Comparison of ENCODE assay signal across 8 cellular contexts in the genomic region with DNA sequence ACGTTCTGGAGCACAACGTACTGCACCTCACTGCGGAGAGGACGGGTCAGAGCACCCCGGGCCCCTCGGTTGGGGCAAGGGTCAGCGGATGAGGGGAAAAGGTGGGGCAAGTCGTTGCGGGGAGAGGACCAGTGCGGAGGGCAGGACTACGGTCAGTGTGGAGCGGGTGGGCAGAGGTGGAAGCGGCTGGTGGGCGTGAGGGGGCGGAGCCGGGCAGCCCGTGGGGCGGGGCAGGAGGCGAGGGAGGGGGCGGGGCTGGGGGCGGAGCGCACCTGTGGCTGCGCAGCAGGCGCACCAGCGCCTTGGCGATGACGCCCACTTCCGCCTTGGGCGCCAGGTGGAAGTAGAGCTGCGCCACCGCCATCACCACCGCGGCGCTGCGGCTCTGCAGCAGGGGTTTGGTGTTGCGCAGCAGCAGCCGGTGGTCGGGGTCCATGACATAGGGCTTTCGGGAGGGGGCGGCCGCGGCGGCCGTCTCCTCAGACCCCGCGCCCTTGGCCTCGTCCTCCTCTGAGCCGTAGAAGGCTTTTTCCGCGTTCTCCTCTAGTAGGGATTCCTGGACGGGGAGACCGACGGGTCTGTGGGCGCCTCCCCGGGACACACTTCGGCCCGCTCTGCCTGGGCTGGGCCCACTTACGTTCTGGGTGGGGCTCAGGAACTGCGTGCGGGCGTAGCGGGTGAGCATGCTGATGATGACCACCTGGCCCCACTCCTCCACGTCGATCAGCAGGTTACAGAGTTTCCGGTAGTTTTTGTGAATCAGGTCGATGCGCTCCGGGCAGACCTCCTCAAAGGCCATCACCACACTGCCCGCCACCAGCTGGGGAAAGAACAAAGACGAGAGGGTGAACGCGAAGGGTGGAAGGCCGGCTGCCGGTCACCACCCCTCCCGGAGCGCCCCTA. TPM values are rescaled to one million over a fixed set of nuclear protein-coding genes. Genes with fewer than 3 reads are reported as not detected.
DNase-seq lines count a peak whose midpoint lies in the region; ATAC-seq and TF ChIP-seq lines count a peak whose summit lies in the region.

No MANE protein-coding gene starts in this region.

- POLR2A ChIA-PET in activated CD8-positive, alpha-beta T cell treated with anti-CD3 and anti-CD28 coated beads, Interleukin-2, amount 10 ng/mL, durations not matched to agents 7 days and 5 days (lab: Charles Lee) = interaction anchor here (1.2 kb wide), 1 partner anchor 140 kb away, joined by 5 read pairs; the partner anchor contains the start of gene RPS17

- H3K27ac ChIP-seq in esophagus (ENCODE audit: low read depth in 2 of 2, low read length in 1 of 2) = no peak overlapping the region

- 2% methylated on average over 75 to 76 of the region's 76 CpGs for WGBS in esophagus, 2 donors

- H3K9me3 Mint-ChIP-seq in activated CD8-positive, alpha-beta T cell treated with anti-CD3 and anti-CD28 coated beads, Interleukin-2, amount 10 ng/mL, durations not matched to agents 7 days and 5 days (ENCODE audit: insufficient read depth) = no peaks in the 10 kb centered on the region

- peaks cover 13% of the 10 kb centered on the region for H3K4me1 Mint-ChIP-seq in activated CD8-positive, alpha-beta T cell treated with anti-CD3 and anti-CD28 coated beads, Interleukin-2, amount 10 ng/mL, durations not matched to agents 7 days and 5 days (ENCODE audit: low read depth)

- H3K27me3 Mint-ChIP-seq in activated CD8-positive, alpha-beta T cell treated with anti-CD3 and anti-CD28 coated beads, Interleukin-2, amount 10 ng/mL, durations not matched to agents 7 days and 5 days (ENCODE audit: low read depth) = peaks cover 26% of the 10 kb centered on the region

- peak overlapping the region; percentile 80 for H3K27ac Mint-ChIP-seq in activated CD8-positive, alpha-beta T cell treated with anti-CD3 and anti-CD28 coated beads, Interleukin-2, amount 10 ng/mL, durations not matched to agents 7 days and 5 days

- no peaks in the 10 kb centered on the region for H3K36me3 Mint-ChIP-seq in activated CD8-positive, alpha-beta T cell treated with anti-CD3 and anti-CD28 coated beads, Interleukin-2, amount 10 ng/mL, durations not matched to agents 7 days and 5 days (ENCODE audit: low read depth)

- no peaks in the 10 kb centered on the region for H3K9me3 ChIP-seq in esophagus (ENCODE audit: control insufficient read depth in 2 of 2, insufficient read depth in 1 of 2, low read depth in 1 of 2, low read length in 1 of 2)

- peak overlapping the region; percentile 80 for H3K4me3 Mint-ChIP-seq in activated CD8-positive, alpha-beta T cell treated with anti-CD3 and anti-CD28 coated beads, Interleukin-2, amount 10 ng/mL, durations not matched to agents 7 days and 5 days

- peak; percentile 90 for ATAC-seq in GM21447 (IDR thresholded peaks at IDR 0.05; ENCODE audit: unreplicated experiment)
- ATAC-seq in activated CD8-positive, alpha-beta T cell treated with anti-CD3 and anti-CD28 coated beads, Interleukin-2, amount 10 ng/mL, durations not matched to agents 7 days and 5 days = peak; percentile 94

- DNase-seq in COR-L47 (lab: John Stamatoyannopoulos, UW) = peak; percentile 92
- peak; percentile 25 for DNase-seq in NCI-H1092 (lab: John Stamatoyannopoulos, UW)
- peak; percentile 81 for DNase-seq in activated CD8-positive, alpha-beta T cell treated with anti-CD3 and anti-CD28 coated beads, Interleukin-2, amount 10 ng/mL, durations not matched to agents 7 days and 5 days
- no peak for DNase-seq in retinal pigment epithelial cell (ENCODE audit: low read depth)
- no peak for DNase-seq in AG20443 (ENCODE audit: low spot score)
- no peak for DNase-seq in HuH-7.5 (ENCODE audit: low spot score)

- TF ChIP-seq CTCF in retinal pigment epithelial cell (conservative IDR thresholded peaks at IDR 0.05; ENCODE audit: low read depth, low read length) = no peak

- H3K27me3 ChIP-seq in esophagus (ENCODE audit: control insufficient read depth in 1 of 2, insufficient read depth in 2 of 2, low read length in 2 of 2) = no peaks in the 10 kb centered on the region

- CTCF ChIA-PET in activated CD8-positive, alpha-beta T cell treated with anti-CD3 and anti-CD28 coated beads, Interleukin-2, amount 10 ng/mL, durations not matched to agents 7 days and 5 days (lab: Charles Lee) = no interaction called here

- no peaks in the 10 kb centered on the region for H3K36me3 ChIP-seq in esophagus (ENCODE audit: control insufficient read depth in 2 of 2, insufficient read depth in 2 of 2, low read length in 1 of 2)

- H3K4me3 ChIP-seq in esophagus (ENCODE audit: low read depth in 1 of 2, low read length in 2 of 2) = peak overlapping the region; percentile 48 to 64
- H3K4me3 ChIP-seq in retinal pigment epithelial cell (ENCODE audit: low read length) = peak overlapping the region; percentile 47

- peaks cover 2 to 5% of the 10 kb centered on the region in 2 donors for H3K4me1 ChIP-seq in esophagus (ENCODE audit: control insufficient read depth in 2 of 2, insufficient read depth in 2 of 2, low read length in 1 of 2)

RNA-seq across cellular contexts. Expression of gene AP3B2, which starts 29.2 kb away (rescaled TPM):
- not detected for total RNA-seq in activated CD8-positive, alpha-beta T cell treated with anti-CD3 and anti-CD28 coated beads, Interleukin-2, amount 10 ng/mL, durations not matched to agents 7 days and 5 days
- 1 to 10 TPM; 1.1 to 2.8 TPM for polyA plus RNA-seq in esophagus

RNA-seq across cellular contexts. Expression of gene CPEB1, which starts 33.3 kb away (rescaled TPM):
- total RNA-seq in activated CD8-positive, alpha-beta T cell treated with anti-CD3 and anti-CD28 coated beads, Interleukin-2, amount 10 ng/mL, durations not matched to agents 7 days and 5 days = under 1 TPM; 0.18 to 0.29 TPM
- under 1 TPM; 0.41 to 0.79 TPM for polyA plus RNA-seq in esophagus

Comparison
In these comparisons a context has a peak if more than half of its experiments do, and no peak if none do; other contexts are left out.
1. DNase-seq: peak in COR-L47 (single experiment), NCI-H1092 (single experiment) and activated CD8-positive, alpha-beta T cell treated with anti-CD3 and anti-CD28 coated beads, Interleukin-2, amount 10 ng/mL, durations not matched to agents 7 days and 5 days (single experiment); none in retinal pigment epithelial cell (single experiment), AG20443 (single experiment) and HuH-7.5 (single experiment).